In the genomic region with DNA sequence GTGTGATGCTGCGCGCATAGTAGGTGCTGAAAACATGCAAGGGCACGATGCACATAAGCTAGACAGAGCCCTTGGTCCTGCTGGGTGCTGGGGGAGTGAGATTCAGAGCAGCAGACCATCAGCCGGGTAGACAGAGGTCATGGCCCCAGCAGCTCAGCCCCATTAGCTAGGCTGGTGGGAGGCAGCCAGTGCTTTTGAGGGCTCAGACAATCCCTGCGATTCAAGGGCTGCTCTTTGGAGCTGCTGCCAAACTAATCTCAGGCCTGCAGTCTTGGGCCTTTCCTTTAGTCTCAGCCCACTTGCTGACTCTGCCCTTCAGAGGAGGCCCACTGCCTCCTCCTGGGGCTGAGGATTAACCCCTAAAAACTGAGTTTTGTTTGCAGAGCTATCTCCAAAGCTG, we compare ENCODE assay signal across 16 cellular contexts.
DNase-seq lines count a peak whose midpoint lies in the region; ATAC-seq and TF ChIP-seq lines count a peak whose summit lies in the region.
"Had no signal": no experiment of that assay in that cellular context is flagged by ENCODE, and none has a peak within 500 bp of the region (broad histone marks: within the 10 kb centered on the region; RNA-seq: fewer than 3 reads in every experiment).

No MANE protein-coding gene starts in this region.

- H3K27me3 Mint-ChIP-seq in GM23338 (ENCODE audit: insufficient read depth, low read depth, poor library complexity) (peaks cover 32% of the 10 kb centered on the region), neural progenitor cell (ENCODE audit: insufficient read depth, low read depth) (peaks cover 7% of the 10 kb centered on the region)

- H3K4me3 ChIP-seq in GM23338 (no peak overlapping the region), hepatocyte (no peak overlapping the region), neural progenitor cell (no peak overlapping the region), osteoblast (ENCODE audit: insufficient read depth, low read length) (no peak overlapping the region)

- no peaks in the 10 kb centered on the region for H3K36me3 ChIP-seq in GM23338 (ENCODE audit: insufficient read depth)
- H3K36me3 ChIP-seq in hepatocyte (replicated peaks; ENCODE audit: insufficient read depth, low read depth), result no peaks in the 10 kb centered on the region
- H3K36me3 ChIP-seq in neural progenitor cell, result no peaks in the 10 kb centered on the region
- no peaks in the 10 kb centered on the region for H3K36me3 ChIP-seq in osteoblast (ENCODE audit: insufficient read depth, low read length)
- H3K36me3 ChIP-seq: ovary had no signal

- H3K4me1 ChIP-seq in GM23338 (ENCODE audit: insufficient read depth) (0 out of 2 replicates have a peak, but pooled peaks cover 3% of the 10 kb centered on the region), hepatocyte (ENCODE audit: insufficient read depth) (peaks cover 5% of the 10 kb centered on the region), neural progenitor cell (peaks cover 17% of the 10 kb centered on the region), osteoblast (ENCODE audit: insufficient read depth, low read length) (no peaks in the 10 kb centered on the region)

- POLR2A ChIA-PET in RWPE1 (lab: Yijun Ruan, JAX; ENCODE audit: low non-redundant PET), result no interaction called here

- H3K9me2 ChIP-seq in GM23338 (ENCODE audit: insufficient read depth) (peaks cover 2% of the 10 kb centered on the region; the same call in 1 of the 2 replicates), hepatocyte (replicated peaks; ENCODE audit: insufficient read depth) (no peaks in the 10 kb centered on the region)
- H3K9me2 ChIP-seq: SK-N-SH had no signal

- ATAC-seq in GM23338 (peak; percentile 8), GM18858 (IDR thresholded peaks at IDR 0.05; ENCODE audit: unreplicated experiment) (no peak)
- ATAC-seq: activated naive CD8-positive, alpha-beta T cell treated with anti-CD3 and anti-CD28 coated beads, Interleukin-2, amount 50 U/mL, for 24 hours had no signal

- no peaks in the 10 kb centered on the region for H3K79me2 ChIP-seq in GM23338 (replicated peaks; ENCODE audit: insufficient read depth)
- no peaks in the 10 kb centered on the region for H3K79me2 ChIP-seq in hepatocyte
- no peaks in the 10 kb centered on the region for H3K79me2 ChIP-seq in neural progenitor cell (ENCODE audit: low read depth)
- H3K79me2 ChIP-seq in osteoblast (ENCODE audit: insufficient read depth, low read length), result no peaks in the 10 kb centered on the region

- no peak overlapping the region for H3K9ac ChIP-seq in neural progenitor cell
- H3K9ac ChIP-seq: SK-N-SH had no signal

- DNase-seq in GM23338 (ENCODE audit: low spot score), result no peak
- no peak for DNase-seq in RWPE1 (ENCODE audit: low spot score)
- no peak for DNase-seq in hepatocyte (ENCODE audit: low spot score)
- peak; percentile 60 for DNase-seq in neural progenitor cell (ENCODE audit: low spot score)
- DNase-seq in osteoblast (ENCODE audit: insufficient read length, low spot score, missing footprints), result no peak
- DNase-seq in NCI-H748 (lab: John Stamatoyannopoulos, UW; ENCODE audit: unreplicated experiment), result no peak
- DNase-seq in DMS 273 (lab: John Stamatoyannopoulos, UW; ENCODE audit: unreplicated experiment), result no peak
- DNase-seq: activated CD4-positive, alpha-beta T cell treated with anti-CD3 and anti-CD28 coated beads, Interleukin-2, amount 50 U/mL, for 4 hours; activated effector memory CD4-positive, alpha-beta T cell treated with anti-CD3 and anti-CD28 coated beads, Interleukin-2, amount 50 U/mL, for 16 hours; activated naive CD8-positive, alpha-beta T cell treated with anti-CD3 and anti-CD28 coated beads, Interleukin-2, amount 50 U/mL, for 24 hours; H7; SK-N-SH had no signal

- H3K27ac ChIP-seq in GM23338 (ENCODE audit: low read depth) (no peak overlapping the region), RWPE1 (peak overlapping the region; percentile 40), hepatocyte (no peak overlapping the region), neural progenitor cell (no peak overlapping the region), osteoblast (ENCODE audit: low read depth, low read length) (no peak overlapping the region)
- H3K27ac ChIP-seq: body of pancreas, C4-2B, ovary had no signal

- peak overlapping the region; percentile 71 for H3K4me3 Mint-ChIP-seq in GM23338
- peak overlapping the region; percentile 80 for H3K4me3 Mint-ChIP-seq in neural progenitor cell
- H3K4me3 Mint-ChIP-seq: activated naive CD8-positive, alpha-beta T cell treated with anti-CD3 and anti-CD28 coated beads, Interleukin-2, amount 50 U/mL, for 24 hours had no signal

- H4K20me1 ChIP-seq in GM23338 (replicated peaks; ENCODE audit: insufficient read depth) (no peaks in the 10 kb centered on the region), hepatocyte (ENCODE audit: insufficient read depth, poor library complexity, severe bottlenecking) (no peaks in the 10 kb centered on the region), neural progenitor cell (ENCODE audit: low read depth) (peaks cover 9% of the 10 kb centered on the region), osteoblast (ENCODE audit: insufficient read depth, low read length) (no peaks in the 10 kb centered on the region)

- H3K27me3 ChIP-seq in GM23338 (ENCODE audit: insufficient read depth) (peaks cover 46% of the 10 kb centered on the region), hepatocyte (peaks cover 53% of the 10 kb centered on the region), neural progenitor cell (peaks cover 49% of the 10 kb centered on the region), osteoblast (ENCODE audit: insufficient read depth, low read length) (peaks cover 4% of the 10 kb centered on the region)
- H3K27me3 ChIP-seq: ovary had no signal

- H3K4me2 ChIP-seq in GM23338 (peak overlapping the region; percentile 86), hepatocyte (peak overlapping the region; percentile 99), neural progenitor cell (peak overlapping the region; percentile 99), osteoblast (ENCODE audit: insufficient read depth, low read length) (no peak overlapping the region)

- CTCF ChIA-PET in RWPE1 (lab: Yijun Ruan, JAX), result no interaction called here

- H3K9me3 ChIP-seq in hepatocyte (ENCODE audit: low read depth) (no peaks in the 10 kb centered on the region), neural progenitor cell (ENCODE audit: low read depth) (no peaks in the 10 kb centered on the region), osteoblast (ENCODE audit: low read depth, low read length) (no peaks in the 10 kb centered on the region)
- H3K9me3 ChIP-seq: body of pancreas, ovary, SK-N-SH had no signal

- no peak overlapping the region for H3K27ac Mint-ChIP-seq in GM23338
- no peak overlapping the region for H3K27ac Mint-ChIP-seq in neural progenitor cell
- H3K27ac Mint-ChIP-seq: activated naive CD8-positive, alpha-beta T cell treated with anti-CD3 and anti-CD28 coated beads, Interleukin-2, amount 50 U/mL, for 24 hours had no signal

- 83% methylated on average over 5 of the region's 5 CpGs for WGBS in hepatocyte (ENCODE audit: low lambda C conversion rate, missing lambda C conversion rate)

- H3K9me3 Mint-ChIP-seq in GM23338 (no peaks in the 10 kb centered on the region), neural progenitor cell (no peaks in the 10 kb centered on the region)
- H3K9me3 Mint-ChIP-seq: activated naive CD8-positive, alpha-beta T cell treated with anti-CD3 and anti-CD28 coated beads, Interleukin-2, amount 50 U/mL, for 24 hours had no signal

- H2AFZ ChIP-seq in GM23338 (peak overlapping the region; percentile 91; the same call in 1 of the 2 replicates), hepatocyte (no peak overlapping the region), neural progenitor cell (replicated peaks) (no peak overlapping the region), osteoblast (ENCODE audit: low read length) (no peak overlapping the region)

- TF ChIP-seq CTCF in GM23338 (conservative IDR thresholded peaks at IDR 0.05; ENCODE audit: low read depth in 2 of 2) (no peak), RWPE1 (conservative IDR thresholded peaks at IDR 0.05; ENCODE audit: low read depth) (no peak), hepatocyte (IDR thresholded peaks at IDR 0.05; ENCODE audit: poor library complexity) (no peak), neural progenitor cell (IDR thresholded peaks at IDR 0.05) (no peak), osteoblast (IDR thresholded peaks at IDR 0.05; ENCODE audit: extremely low read depth, low read depth, low read length) (no peak)

- no peaks in the 10 kb centered on the region for H3K36me3 Mint-ChIP-seq in GM23338 (ENCODE audit: low read depth)
- H3K36me3 Mint-ChIP-seq in neural progenitor cell, result no peaks in the 10 kb centered on the region

- H3K4me1 Mint-ChIP-seq in GM23338, result peaks cover 7% of the 10 kb centered on the region; the same call in 2 of the 3 replicates
- peaks cover 22% of the 10 kb centered on the region for H3K4me1 Mint-ChIP-seq in neural progenitor cell
- H3K4me1 Mint-ChIP-seq: activated naive CD8-positive, alpha-beta T cell treated with anti-CD3 and anti-CD28 coated beads, Interleukin-2, amount 50 U/mL, for 24 hours had no signal

- H3F3A ChIP-seq in GM23338 (replicated peaks; ENCODE audit: low read depth) (no peaks in the 10 kb centered on the region), neural progenitor cell (ENCODE audit: low read depth) (peaks cover 5% of the 10 kb centered on the region)

TF ChIP-seq in GM23338, 12 proteins besides CTCF, POLR2A, EP300 and RAD21 (continues in another document):
- TF ChIP-seq ZNF114 (CRISPR knock-in tag; IDR thresholded peaks at IDR 0.05), result no peak
- TF ChIP-seq POLR2AphosphoS5 (IDR thresholded peaks at IDR 0.05; ENCODE audit: low read depth), result no peak
- TF ChIP-seq ZNF331 (CRISPR knock-in tag; IDR thresholded peaks at IDR 0.05; ENCODE audit: low read depth), result no peak
- TF ChIP-seq EZH2 (IDR thresholded peaks at IDR 0.05; ENCODE audit: low read depth, unreplicated experiment), result no peak
- TF ChIP-seq ETS1 (IDR thresholded peaks at IDR 0.05), result no peak
- no peak for TF ChIP-seq JUNB (IDR thresholded peaks at IDR 0.05; ENCODE audit: unreplicated experiment)
- TF ChIP-seq STAT1 (IDR thresholded peaks at IDR 0.05; ENCODE audit: unreplicated experiment), result no peak
- no peak for TF ChIP-seq CREB1 (CRISPR knock-in tag; IDR thresholded peaks at IDR 0.05; ENCODE audit: low read depth)
- no peak for TF ChIP-seq NANOG (IDR thresholded peaks at IDR 0.05; ENCODE audit: borderline replicate concordance)
